10 cellular contexts compared by ENCODE assay signal in the genomic region with DNA sequence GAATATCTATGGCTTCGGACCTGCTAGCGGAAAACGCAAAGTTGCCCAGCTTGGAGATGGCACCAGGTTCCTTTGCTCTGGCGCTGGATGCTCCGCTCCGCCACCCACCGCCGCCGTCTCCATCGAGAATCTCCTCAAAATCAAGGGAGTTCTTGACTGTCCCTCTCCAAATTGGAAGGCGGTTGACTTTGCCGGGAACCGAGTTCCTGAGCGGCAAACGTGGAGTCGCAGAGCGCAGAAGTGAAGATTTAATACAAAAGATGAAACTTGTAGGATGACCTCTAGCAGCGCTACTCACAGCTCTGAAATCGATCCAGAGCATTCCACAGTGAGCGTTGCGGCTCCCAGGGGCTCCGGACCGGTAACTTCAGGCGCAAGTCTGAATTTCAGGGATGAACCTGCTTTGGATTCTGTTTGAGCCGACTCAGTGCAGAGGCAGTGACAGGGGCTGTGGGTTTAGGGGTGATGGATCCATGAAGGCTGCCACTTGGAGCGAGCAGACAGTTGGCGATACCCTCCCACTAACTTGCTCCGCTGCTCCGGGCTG. TPM values are rescaled to one million over a fixed set of nuclear protein-coding genes. Genes with fewer than 3 reads are reported as not detected.
DNase-seq lines count a peak whose midpoint lies in the region; ATAC-seq and TF ChIP-seq lines count a peak whose summit lies in the region.
"Had no signal": no experiment of that assay in that cellular context is flagged by ENCODE, and none has a peak within 500 bp of the region (broad histone marks: within the 10 kb centered on the region; RNA-seq: fewer than 3 reads in every experiment).

No MANE protein-coding gene starts in this region.

- no peaks in the 10 kb centered on the region for H3K9me3 Mint-ChIP-seq in Caco-2 (ENCODE audit: unreplicated experiment)
- H3K9me3 Mint-ChIP-seq: T-cell had no signal

- H3K9me3 ChIP-seq in thyroid gland (no peaks in the 10 kb centered on the region), Caco-2 (no peaks in the 10 kb centered on the region)

- H3K36me3 Mint-ChIP-seq in Caco-2 (ENCODE audit: insufficient read depth, unreplicated experiment): no peaks in the 10 kb centered on the region
- H3K36me3 Mint-ChIP-seq: T-cell had no signal

- DNase-seq in NCI-H446 (lab: John Stamatoyannopoulos, UW) (peak; percentile 52 to 68), NCI-H446 treated with DMSO at 0.1 percent for 48 hours (lab: John Stamatoyannopoulos, UW) (no peak), astrocyte of the hippocampus (ENCODE audit: low read depth, low spot score) (peak; percentile 4), islet precursor cell (peak; percentile 60), thyroid gland (peak; percentile 22 to 23), left lobe of liver (ENCODE audit: low spot score) (no peak), Caco-2 (no peak)
- DNase-seq: central memory CD4-positive, alpha-beta T cell; T-cell had no signal

- no peak overlapping the region for H3K27ac Mint-ChIP-seq in Caco-2 (ENCODE audit: unreplicated experiment)
- H3K27ac Mint-ChIP-seq: T-cell had no signal

- no peak for TF ChIP-seq POLR2A in thyroid gland (IDR thresholded peaks at IDR 0.05)

- H3K36me3 ChIP-seq in thyroid gland (no peaks in the 10 kb centered on the region), Caco-2 (ENCODE audit: control insufficient read depth, insufficient read depth, low read length) (no peaks in the 10 kb centered on the region)

- CTCF ChIA-PET in Caco-2 (lab: Charles Lee): no interaction called here

- no TSS peak for BruUV-seq in Caco-2 (replicated peaks; lab: Mats Ljungman, UMichigan)

- peaks cover 4% of the 10 kb centered on the region for H3K27me3 Mint-ChIP-seq in Caco-2 (ENCODE audit: insufficient read depth, unreplicated experiment)

- TF ChIP-seq CTCF in thyroid gland (IDR thresholded peaks at IDR 0.05) (no peak), Caco-2 (IDR thresholded peaks at IDR 0.05; ENCODE audit: insufficient read depth in 1 of 2, low read depth in 1 of 2, low read length in 1 of 2, severe bottlenecking in 1 of 2, unreplicated experiment in 1 of 2) (no peak)

- H3K4me1 ChIP-seq in thyroid gland (no peaks in the 10 kb centered on the region), Caco-2 (no peaks in the 10 kb centered on the region)

- H3K27ac ChIP-seq in thyroid gland: peak overlapping the region in 2 of 3 donors; percentile 23 to 59

- H3K4me3 ChIP-seq in thyroid gland (replicated peaks in 1 of 3) (peak overlapping the region; percentile 48 to 68 (median 63)), Caco-2 (ENCODE audit: low read depth, low read length) (no peak overlapping the region)

- no peaks in the 10 kb centered on the region for H3K4me1 Mint-ChIP-seq in Caco-2 (ENCODE audit: low read depth, unreplicated experiment)

- H3K27me3 ChIP-seq in thyroid gland: no peaks in the 10 kb centered on the region
- no peaks in the 10 kb centered on the region for H3K27me3 ChIP-seq in Caco-2 (replicated peaks; ENCODE audit: control insufficient read depth, insufficient read depth, low read length)

- ATAC-seq in left lobe of liver (no peak), HG02588 (IDR thresholded peaks at IDR 0.05; ENCODE audit: unreplicated experiment) (no peak)
- ATAC-seq: T-cell had no signal

- POLR2A ChIA-PET in Caco-2 (lab: Charles Lee): no interaction called here

- intact Hi-C loops in thyroid gland (cut with DNase I) (no loop called here), Caco-2 (cut with micrococcal nuclease; ENCODE audit: unreplicated experiment) (no loop called here)

- no peak overlapping the region for H3K4me3 Mint-ChIP-seq in Caco-2 (ENCODE audit: unreplicated experiment)

- WGBS in thyroid gland, 2 donors: 0 to 1% methylated on average over 21 to 29 of the region's 29 CpGs

RNA-seq across cellular contexts. Expression of gene LINGO2, which starts 1.4 kb away (rescaled TPM):
- total RNA-seq in thyroid gland (1 to 10 TPM; 1.2 to 9.7 (median 5.6) TPM), left lobe of liver (not detected), Caco-2 (2022) (not detected in 2 replicates)

Comparison
In these comparisons a context has a peak if more than half of its experiments do, and no peak if none do; other contexts are left out.
1. DNase-seq: peak in NCI-H446 (2 of 2), astrocyte of the hippocampus (single experiment), islet precursor cell (single experiment) and thyroid gland (2 of 2); none in NCI-H446 treated with DMSO at 0.1 percent for 48 hours (single experiment), left lobe of liver (single experiment) and Caco-2 (0 of 2).